ENCODE assay signal across 1 cellular context in the genomic region with DNA sequence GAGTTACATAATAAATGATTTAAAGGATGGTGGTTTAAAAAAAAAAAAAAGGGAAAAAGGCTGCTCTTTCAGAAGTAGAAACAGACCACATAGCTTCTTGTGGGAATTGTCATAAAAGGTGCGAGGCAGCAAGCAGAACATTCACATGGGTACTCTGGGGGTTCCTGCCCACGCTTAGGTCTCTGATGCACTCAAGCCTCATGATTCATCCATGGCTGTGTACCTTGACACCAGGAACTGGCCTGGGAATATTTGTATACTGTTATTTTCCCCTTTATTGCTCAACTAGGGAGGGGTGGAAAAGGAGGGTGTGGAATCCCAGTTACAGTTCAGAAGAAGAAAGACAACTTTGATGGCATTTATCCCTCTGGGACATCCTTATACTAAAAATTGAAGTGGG.
TF ChIP-seq lines count a peak whose summit lies in the region.

No MANE protein-coding gene starts in this region.

TF ChIP-seq in IMR-90, 13 proteins besides CTCF, POLR2A, EP300 and RAD21:
- TF ChIP-seq FOS (IDR thresholded peaks at IDR 0.05; ENCODE audit: low read depth, low read length) (no peak), SMC3 (IDR thresholded peaks at IDR 0.05; ENCODE audit: low read depth, low read length) (no peak), NFE2L2 (IDR thresholded peaks at IDR 0.05; ENCODE audit: low read depth, low read length) (no peak), MAFK (IDR thresholded peaks at IDR 0.05; ENCODE audit: low read depth, low read length) (no peak), CHD1 (IDR thresholded peaks at IDR 0.05; ENCODE audit: low read depth, low read length) (no peak)
- TF ChIP-seq, protein P1, sequence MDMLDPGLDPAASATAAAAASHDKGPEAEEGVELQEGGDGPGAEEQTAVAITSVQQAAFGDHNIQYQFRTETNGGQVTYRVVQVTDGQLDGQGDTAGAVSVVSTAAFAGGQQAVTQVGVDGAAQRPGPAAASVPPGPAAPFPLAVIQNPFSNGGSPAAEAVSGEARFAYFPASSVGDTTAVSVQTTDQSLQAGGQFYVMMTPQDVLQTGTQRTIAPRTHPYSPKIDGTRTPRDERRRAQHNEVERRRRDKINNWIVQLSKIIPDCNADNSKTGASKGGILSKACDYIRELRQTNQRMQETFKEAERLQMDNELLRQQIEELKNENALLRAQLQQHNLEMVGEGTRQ (IDR thresholded peaks at IDR 0.05; ENCODE audit: low read depth, low read length), result no peak
